ENCODE assay signal across 1 cellular context in the genomic region with DNA sequence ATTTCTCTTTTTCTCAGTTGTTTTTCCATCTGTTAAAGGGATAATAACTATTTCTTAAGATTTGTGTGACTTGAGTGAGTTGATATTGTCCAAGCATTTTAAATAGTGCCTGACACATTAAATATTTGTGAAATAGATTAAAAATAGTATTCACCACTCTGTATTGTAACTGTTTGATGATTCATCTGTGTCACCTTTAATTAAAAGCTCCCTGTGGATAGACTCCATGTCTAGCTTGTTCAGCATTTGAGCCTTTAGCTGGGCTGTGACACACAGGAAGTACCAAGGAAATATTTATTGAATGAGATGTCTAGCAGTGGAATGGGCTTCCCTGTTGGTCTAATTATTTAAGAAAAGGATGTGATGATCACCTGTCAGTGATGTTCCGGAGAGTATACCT.
TF ChIP-seq lines count a peak whose summit lies in the region.

No MANE protein-coding gene starts in this region.

TF ChIP-seq in WTC11, 78 proteins besides CTCF, POLR2A, EP300 and RAD21 (continued from another document):
- TF ChIP-seq, protein P1, sequence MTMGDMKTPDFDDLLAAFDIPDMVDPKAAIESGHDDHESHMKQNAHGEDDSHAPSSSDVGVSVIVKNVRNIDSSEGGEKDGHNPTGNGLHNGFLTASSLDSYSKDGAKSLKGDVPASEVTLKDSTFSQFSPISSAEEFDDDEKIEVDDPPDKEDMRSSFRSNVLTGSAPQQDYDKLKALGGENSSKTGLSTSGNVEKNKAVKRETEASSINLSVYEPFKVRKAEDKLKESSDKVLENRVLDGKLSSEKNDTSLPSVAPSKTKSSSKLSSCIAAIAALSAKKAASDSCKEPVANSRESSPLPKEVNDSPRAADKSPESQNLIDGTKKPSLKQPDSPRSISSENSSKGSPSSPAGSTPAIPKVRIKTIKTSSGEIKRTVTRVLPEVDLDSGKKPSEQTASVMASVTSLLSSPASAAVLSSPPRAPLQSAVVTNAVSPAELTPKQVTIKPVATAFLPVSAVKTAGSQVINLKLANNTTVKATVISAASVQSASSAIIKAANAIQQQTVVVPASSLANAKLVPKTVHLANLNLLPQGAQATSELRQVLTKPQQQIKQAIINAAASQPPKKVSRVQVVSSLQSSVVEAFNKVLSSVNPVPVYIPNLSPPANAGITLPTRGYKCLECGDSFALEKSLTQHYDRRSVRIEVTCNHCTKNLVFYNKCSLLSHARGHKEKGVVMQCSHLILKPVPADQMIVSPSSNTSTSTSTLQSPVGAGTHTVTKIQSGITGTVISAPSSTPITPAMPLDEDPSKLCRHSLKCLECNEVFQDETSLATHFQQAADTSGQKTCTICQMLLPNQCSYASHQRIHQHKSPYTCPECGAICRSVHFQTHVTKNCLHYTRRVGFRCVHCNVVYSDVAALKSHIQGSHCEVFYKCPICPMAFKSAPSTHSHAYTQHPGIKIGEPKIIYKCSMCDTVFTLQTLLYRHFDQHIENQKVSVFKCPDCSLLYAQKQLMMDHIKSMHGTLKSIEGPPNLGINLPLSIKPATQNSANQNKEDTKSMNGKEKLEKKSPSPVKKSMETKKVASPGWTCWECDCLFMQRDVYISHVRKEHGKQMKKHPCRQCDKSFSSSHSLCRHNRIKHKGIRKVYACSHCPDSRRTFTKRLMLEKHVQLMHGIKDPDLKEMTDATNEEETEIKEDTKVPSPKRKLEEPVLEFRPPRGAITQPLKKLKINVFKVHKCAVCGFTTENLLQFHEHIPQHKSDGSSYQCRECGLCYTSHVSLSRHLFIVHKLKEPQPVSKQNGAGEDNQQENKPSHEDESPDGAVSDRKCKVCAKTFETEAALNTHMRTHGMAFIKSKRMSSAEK (CRISPR knock-in tag; IDR thresholded peaks at IDR 0.05; ENCODE audit: borderline replicate concordance): no peak
- TF ChIP-seq, protein P2, sequence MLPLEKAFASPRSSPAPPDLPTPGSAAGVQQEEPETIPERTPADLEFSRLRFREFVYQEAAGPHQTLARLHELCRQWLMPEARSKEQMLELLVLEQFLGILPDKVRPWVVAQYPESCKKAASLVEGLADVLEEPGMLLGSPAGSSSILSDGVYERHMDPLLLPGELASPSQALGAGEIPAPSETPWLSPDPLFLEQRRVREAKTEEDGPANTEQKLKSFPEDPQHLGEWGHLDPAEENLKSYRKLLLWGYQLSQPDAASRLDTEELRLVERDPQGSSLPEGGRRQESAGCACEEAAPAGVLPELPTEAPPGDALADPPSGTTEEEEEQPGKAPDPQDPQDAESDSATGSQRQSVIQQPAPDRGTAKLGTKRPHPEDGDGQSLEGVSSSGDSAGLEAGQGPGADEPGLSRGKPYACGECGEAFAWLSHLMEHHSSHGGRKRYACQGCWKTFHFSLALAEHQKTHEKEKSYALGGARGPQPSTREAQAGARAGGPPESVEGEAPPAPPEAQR (CRISPR knock-in tag; IDR thresholded peaks at IDR 0.05): no peak
- no peak for TF ChIP-seq CREB1 (CRISPR knock-in tag; IDR thresholded peaks at IDR 0.05)
